1 cellular context compared by ENCODE assay signal in the genomic region with DNA sequence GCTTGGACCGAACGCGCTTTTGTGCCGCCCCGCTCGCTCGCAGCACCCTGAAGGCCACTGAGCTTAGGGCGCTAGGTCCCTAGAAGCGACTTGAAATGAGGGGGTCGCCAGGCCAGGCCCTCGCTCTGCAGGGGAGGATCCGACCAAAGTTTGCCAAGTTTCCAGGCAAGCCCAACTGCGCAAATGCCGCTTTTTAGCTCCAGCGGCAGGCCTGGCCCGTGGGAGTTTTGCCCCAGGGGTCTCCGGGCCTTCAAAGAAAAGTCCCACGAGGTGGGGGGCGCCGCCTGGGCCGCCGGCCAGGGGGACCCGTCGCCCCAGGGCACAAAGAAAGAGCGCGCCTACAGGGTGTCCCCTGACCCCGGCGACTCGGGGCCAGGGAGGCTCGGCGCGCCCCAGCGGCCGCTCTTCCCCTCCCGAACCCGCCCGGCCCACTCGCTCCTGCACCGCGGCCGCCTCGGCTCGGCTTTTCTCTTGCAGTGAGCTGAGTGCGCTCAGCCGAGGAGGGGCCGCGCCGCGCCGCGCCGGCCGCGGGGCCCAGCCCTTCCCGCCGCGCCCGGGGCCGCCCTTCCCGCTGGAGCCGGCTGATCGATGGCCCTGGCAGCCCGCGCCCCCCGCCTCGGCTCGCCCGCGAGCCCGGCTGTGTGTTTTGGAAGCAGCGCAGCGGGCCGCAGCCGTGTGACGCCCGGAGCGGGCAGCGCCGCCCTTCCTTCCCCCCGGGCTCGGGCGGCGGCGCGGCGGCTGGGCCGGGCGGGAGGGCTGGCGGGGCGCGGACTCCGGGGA.
TF ChIP-seq lines count a peak whose summit lies in the region.

No MANE protein-coding gene starts in this region.

TF ChIP-seq in HepG2, 621 proteins besides CTCF, POLR2A, EP300 and RAD21 (continued from another document and continues in another):
- no peak for TF ChIP-seq ATF3 (CRISPR knock-in tag; IDR thresholded peaks at IDR 0.05)
- no peak; the same call in 1 of the 2 replicates for TF ChIP-seq ZNF580 (CRISPR knock-in tag; IDR thresholded peaks at IDR 0.05; ENCODE audit: borderline replicate concordance, low read depth)
- TF ChIP-seq AGO2 (optimal IDR thresholded peaks at IDR 0.05; ENCODE audit: low read depth, low read length), result peak; percentile 97
- TF ChIP-seq CC2D1A (CRISPR knock-in tag; IDR thresholded peaks at IDR 0.05), result no peak
- 0 out of 2 replicates have a peak, but pooled peaks have one; percentile 17 for TF ChIP-seq KLF6 (CRISPR knock-in tag; IDR thresholded peaks at IDR 0.05)
- no peak for TF ChIP-seq ZNF670 (CRISPR knock-in tag; IDR thresholded peaks at IDR 0.05; ENCODE audit: borderline replicate concordance)
- TF ChIP-seq MBNL3 (CRISPR knock-in tag; conservative IDR thresholded peaks at IDR 0.05), result no peak
- TF ChIP-seq ZNF264 (CRISPR knock-in tag; IDR thresholded peaks at IDR 0.05), result no peak
- TF ChIP-seq, protein P1, sequence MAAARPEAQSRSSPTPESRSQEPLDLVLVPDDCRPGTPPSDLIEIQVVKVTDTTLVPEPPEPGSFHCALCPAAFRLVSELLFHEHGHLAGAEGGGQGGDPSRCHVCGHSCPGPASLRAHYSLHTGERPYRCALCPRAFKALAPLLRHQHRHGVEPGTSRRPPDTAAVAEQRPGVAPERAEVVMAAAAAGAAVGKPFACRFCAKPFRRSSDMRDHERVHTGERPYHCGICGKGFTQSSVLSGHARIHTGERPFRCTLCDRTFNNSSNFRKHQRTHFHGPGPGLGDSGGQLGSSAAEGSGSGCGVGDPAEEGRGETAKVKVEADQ (CRISPR knock-in tag; IDR thresholded peaks at IDR 0.05; ENCODE audit: borderline replicate concordance), result 0 out of 2 replicates have a peak, but pooled peaks have one; percentile 47
- no peak for TF ChIP-seq ZNF547 (CRISPR knock-in tag; IDR thresholded peaks at IDR 0.05)
- TF ChIP-seq CAMTA2 (CRISPR knock-in tag; IDR thresholded peaks at IDR 0.05; ENCODE audit: borderline replicate concordance), result no peak
- TF ChIP-seq JUN (CRISPR knock-in tag; IDR thresholded peaks at IDR 0.05), result no peak
- TF ChIP-seq ADNP (CRISPR knock-in tag; IDR thresholded peaks at IDR 0.05), result no peak
- TF ChIP-seq SOX6 (IDR thresholded peaks at IDR 0.05), result no peak
- no peak for TF ChIP-seq SOX6 (CRISPR knock-in tag; IDR thresholded peaks at IDR 0.05)
- no peak for TF ChIP-seq ZNF20 (CRISPR knock-in tag; IDR thresholded peaks at IDR 0.05)
- TF ChIP-seq ZNF451 (CRISPR knock-in tag; IDR thresholded peaks at IDR 0.05), result no peak
- TF ChIP-seq MLLT10 (CRISPR knock-in tag; IDR thresholded peaks at IDR 0.05), result no peak
- no peak for TF ChIP-seq SMC3 (IDR thresholded peaks at IDR 0.05; ENCODE audit: low read length)
- TF ChIP-seq ZNF337 (CRISPR knock-in tag; IDR thresholded peaks at IDR 0.05; ENCODE audit: borderline replicate concordance, low read depth), result no peak
- peak; percentile 41; the same call in 1 of the 2 replicates for TF ChIP-seq NRL (CRISPR knock-in tag; IDR thresholded peaks at IDR 0.05; ENCODE audit: borderline replicate concordance)
- TF ChIP-seq TCF7 (IDR thresholded peaks at IDR 0.05; ENCODE audit: low read depth), result no peak
- no peak for TF ChIP-seq ZNF446 (CRISPR knock-in tag; IDR thresholded peaks at IDR 0.05)
- TF ChIP-seq ZNF761 (CRISPR knock-in tag; conservative IDR thresholded peaks at IDR 0.05), result no peak
- TF ChIP-seq ZNF230 (CRISPR knock-in tag; IDR thresholded peaks at IDR 0.05), result no peak
- TF ChIP-seq, protein P2, sequence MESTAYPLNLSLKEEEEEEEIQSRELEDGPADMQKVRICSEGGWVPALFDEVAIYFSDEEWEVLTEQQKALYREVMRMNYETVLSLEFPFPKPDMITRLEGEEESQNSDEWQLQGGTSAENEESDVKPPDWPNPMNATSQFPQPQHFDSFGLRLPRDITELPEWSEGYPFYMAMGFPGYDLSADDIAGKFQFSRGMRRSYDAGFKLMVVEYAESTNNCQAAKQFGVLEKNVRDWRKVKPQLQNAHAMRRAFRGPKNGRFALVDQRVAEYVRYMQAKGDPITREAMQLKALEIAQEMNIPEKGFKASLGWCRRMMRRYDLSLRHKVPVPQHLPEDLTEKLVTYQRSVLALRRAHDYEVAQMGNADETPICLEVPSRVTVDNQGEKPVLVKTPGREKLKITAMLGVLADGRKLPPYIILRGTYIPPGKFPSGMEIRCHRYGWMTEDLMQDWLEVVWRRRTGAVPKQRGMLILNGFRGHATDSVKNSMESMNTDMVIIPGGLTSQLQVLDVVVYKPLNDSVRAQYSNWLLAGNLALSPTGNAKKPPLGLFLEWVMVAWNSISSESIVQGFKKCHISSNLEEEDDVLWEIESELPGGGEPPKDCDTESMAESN (CRISPR knock-in tag; conservative IDR thresholded peaks at IDR 0.05), result no peak; the same call in 1 of the 2 replicates
- no peak for TF ChIP-seq FIP1L1 (IDR thresholded peaks at IDR 0.05; ENCODE audit: borderline replicate concordance, insufficient read depth, low read depth, low read length)
- TF ChIP-seq ATF1 (CRISPR knock-in tag; IDR thresholded peaks at IDR 0.05), result no peak
- no peak for TF ChIP-seq KLF13 (CRISPR knock-in tag; IDR thresholded peaks at IDR 0.05)
- no peak for TF ChIP-seq JARID2 (CRISPR knock-in tag; IDR thresholded peaks at IDR 0.05; ENCODE audit: insufficient replicate concordance)
- no peak for TF ChIP-seq ZBTB1 (CRISPR knock-in tag; IDR thresholded peaks at IDR 0.05; ENCODE audit: borderline replicate concordance)
- no peak for TF ChIP-seq ZNF619 (CRISPR knock-in tag; IDR thresholded peaks at IDR 0.05)
- TF ChIP-seq ZSCAN25 (CRISPR knock-in tag; IDR thresholded peaks at IDR 0.05), result no peak
- no peak for TF ChIP-seq ZNF674 (CRISPR knock-in tag; IDR thresholded peaks at IDR 0.05; ENCODE audit: low read depth)
- TF ChIP-seq, protein P3, sequence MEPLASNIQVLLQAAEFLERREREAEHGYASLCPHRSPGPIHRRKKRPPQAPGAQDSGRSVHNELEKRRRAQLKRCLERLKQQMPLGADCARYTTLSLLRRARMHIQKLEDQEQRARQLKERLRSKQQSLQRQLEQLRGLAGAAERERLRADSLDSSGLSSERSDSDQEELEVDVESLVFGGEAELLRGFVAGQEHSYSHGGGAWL (CRISPR knock-in tag; IDR thresholded peaks at IDR 0.05), result peak; percentile 46; the same call in 1 of the 2 replicates
- TF ChIP-seq CCDC6 (CRISPR knock-in tag; IDR thresholded peaks at IDR 0.05), result no peak
- TF ChIP-seq TSC22D2 (CRISPR knock-in tag; IDR thresholded peaks at IDR 0.05; ENCODE audit: borderline replicate concordance), result no peak
- no peak for TF ChIP-seq ZNF484 (CRISPR knock-in tag; IDR thresholded peaks at IDR 0.05; ENCODE audit: borderline replicate concordance, low read depth)
- TF ChIP-seq AKAP8 (CRISPR knock-in tag; IDR thresholded peaks at IDR 0.05), result no peak
- TF ChIP-seq, protein P4, sequence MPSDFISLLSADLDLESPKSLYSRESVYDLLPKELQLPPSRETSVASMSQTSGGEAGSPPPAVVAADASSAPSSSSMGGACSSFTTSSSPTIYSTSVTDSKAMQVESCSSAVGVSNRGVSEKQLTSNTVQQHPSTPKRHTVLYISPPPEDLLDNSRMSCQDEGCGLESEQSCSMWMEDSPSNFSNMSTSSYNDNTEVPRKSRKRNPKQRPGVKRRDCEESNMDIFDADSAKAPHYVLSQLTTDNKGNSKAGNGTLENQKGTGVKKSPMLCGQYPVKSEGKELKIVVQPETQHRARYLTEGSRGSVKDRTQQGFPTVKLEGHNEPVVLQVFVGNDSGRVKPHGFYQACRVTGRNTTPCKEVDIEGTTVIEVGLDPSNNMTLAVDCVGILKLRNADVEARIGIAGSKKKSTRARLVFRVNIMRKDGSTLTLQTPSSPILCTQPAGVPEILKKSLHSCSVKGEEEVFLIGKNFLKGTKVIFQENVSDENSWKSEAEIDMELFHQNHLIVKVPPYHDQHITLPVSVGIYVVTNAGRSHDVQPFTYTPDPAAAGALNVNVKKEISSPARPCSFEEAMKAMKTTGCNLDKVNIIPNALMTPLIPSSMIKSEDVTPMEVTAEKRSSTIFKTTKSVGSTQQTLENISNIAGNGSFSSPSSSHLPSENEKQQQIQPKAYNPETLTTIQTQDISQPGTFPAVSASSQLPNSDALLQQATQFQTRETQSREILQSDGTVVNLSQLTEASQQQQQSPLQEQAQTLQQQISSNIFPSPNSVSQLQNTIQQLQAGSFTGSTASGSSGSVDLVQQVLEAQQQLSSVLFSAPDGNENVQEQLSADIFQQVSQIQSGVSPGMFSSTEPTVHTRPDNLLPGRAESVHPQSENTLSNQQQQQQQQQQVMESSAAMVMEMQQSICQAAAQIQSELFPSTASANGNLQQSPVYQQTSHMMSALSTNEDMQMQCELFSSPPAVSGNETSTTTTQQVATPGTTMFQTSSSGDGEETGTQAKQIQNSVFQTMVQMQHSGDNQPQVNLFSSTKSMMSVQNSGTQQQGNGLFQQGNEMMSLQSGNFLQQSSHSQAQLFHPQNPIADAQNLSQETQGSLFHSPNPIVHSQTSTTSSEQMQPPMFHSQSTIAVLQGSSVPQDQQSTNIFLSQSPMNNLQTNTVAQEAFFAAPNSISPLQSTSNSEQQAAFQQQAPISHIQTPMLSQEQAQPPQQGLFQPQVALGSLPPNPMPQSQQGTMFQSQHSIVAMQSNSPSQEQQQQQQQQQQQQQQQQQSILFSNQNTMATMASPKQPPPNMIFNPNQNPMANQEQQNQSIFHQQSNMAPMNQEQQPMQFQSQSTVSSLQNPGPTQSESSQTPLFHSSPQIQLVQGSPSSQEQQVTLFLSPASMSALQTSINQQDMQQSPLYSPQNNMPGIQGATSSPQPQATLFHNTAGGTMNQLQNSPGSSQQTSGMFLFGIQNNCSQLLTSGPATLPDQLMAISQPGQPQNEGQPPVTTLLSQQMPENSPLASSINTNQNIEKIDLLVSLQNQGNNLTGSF (CRISPR knock-in tag; IDR thresholded peaks at IDR 0.05), result no peak
- TF ChIP-seq BRCA1 (CRISPR knock-in tag; IDR thresholded peaks at IDR 0.05), result no peak
- TF ChIP-seq NFE2 (CRISPR knock-in tag; IDR thresholded peaks at IDR 0.05), result no peak
- no peak for TF ChIP-seq PAF1 (CRISPR knock-in tag; IDR thresholded peaks at IDR 0.05)
- no peak for TF ChIP-seq GATA4 (IDR thresholded peaks at IDR 0.05; ENCODE audit: borderline replicate concordance, low read depth)
- TF ChIP-seq, protein P5, sequence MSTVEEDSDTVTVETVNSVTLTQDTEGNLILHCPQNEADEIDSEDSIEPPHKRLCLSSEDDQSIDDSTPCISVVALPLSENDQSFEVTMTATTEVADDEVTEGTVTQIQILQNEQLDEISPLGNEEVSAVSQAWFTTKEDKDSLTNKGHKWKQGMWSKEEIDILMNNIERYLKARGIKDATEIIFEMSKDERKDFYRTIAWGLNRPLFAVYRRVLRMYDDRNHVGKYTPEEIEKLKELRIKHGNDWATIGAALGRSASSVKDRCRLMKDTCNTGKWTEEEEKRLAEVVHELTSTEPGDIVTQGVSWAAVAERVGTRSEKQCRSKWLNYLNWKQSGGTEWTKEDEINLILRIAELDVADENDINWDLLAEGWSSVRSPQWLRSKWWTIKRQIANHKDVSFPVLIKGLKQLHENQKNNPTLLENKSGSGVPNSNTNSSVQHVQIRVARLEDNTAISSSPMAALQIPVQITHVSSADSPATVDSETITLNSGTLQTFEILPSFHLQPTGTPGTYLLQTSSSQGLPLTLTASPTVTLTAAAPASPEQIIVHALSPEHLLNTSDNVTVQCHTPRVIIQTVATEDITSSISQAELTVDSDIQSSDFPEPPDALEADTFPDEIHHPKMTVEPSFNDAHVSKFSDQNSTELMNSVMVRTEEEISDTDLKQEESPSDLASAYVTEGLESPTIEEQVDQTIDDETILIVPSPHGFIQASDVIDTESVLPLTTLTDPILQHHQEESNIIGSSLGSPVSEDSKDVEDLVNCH (CRISPR knock-in tag; IDR thresholded peaks at IDR 0.05), result no peak
- TF ChIP-seq, protein P6, sequence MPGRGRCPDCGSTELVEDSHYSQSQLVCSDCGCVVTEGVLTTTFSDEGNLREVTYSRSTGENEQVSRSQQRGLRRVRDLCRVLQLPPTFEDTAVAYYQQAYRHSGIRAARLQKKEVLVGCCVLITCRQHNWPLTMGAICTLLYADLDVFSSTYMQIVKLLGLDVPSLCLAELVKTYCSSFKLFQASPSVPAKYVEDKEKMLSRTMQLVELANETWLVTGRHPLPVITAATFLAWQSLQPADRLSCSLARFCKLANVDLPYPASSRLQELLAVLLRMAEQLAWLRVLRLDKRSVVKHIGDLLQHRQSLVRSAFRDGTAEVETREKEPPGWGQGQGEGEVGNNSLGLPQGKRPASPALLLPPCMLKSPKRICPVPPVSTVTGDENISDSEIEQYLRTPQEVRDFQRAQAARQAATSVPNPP (CRISPR knock-in tag; IDR thresholded peaks at IDR 0.05), result no peak
- TF ChIP-seq MTERF4 (CRISPR knock-in tag; IDR thresholded peaks at IDR 0.05), result no peak
- TF ChIP-seq, protein P7, sequence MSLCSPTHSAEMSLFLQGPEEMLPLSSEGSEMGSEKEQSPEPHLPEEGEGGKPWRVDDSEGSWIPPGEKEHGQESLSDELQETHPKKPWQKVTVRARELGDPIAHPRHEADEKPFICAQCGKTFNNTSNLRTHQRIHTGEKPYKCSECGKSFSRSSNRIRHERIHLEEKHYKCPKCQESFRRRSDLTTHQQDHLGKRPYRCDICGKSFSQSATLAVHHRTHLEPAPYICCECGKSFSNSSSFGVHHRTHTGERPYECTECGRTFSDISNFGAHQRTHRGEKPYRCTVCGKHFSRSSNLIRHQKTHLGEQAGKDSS (CRISPR knock-in tag; IDR thresholded peaks at IDR 0.05; ENCODE audit: borderline replicate concordance, low read depth), result no peak
- TF ChIP-seq MAFK (conservative IDR thresholded peaks at IDR 0.05 in 1 of 2, IDR thresholded peaks at IDR 0.05 in 1 of 2; ENCODE audit: low read length in 2 of 2), result no peak
- 0 out of 2 replicates have a peak, but pooled peaks have one; percentile 26 for TF ChIP-seq YEATS2 (CRISPR knock-in tag; IDR thresholded peaks at IDR 0.05; ENCODE audit: borderline replicate concordance)
- TF ChIP-seq ZNF205 (CRISPR knock-in tag; IDR thresholded peaks at IDR 0.05), result no peak
- no peak for TF ChIP-seq SCMH1 (CRISPR knock-in tag; IDR thresholded peaks at IDR 0.05; ENCODE audit: borderline replicate concordance)
- TF ChIP-seq FOSL2 (CRISPR knock-in tag; IDR thresholded peaks at IDR 0.05), result no peak
